In genomic region chr6:142008776-142009175, GRCh38 we compare ENCODE assay signal across 2 cellular contexts.
TF ChIP-seq lines count a peak whose summit lies in the region.

No MANE protein-coding gene starts in this region.

TF ChIP-seq in IMR-90, 13 proteins besides CTCF, POLR2A, EP300 and RAD21:
- TF ChIP-seq RCOR1 (IDR thresholded peaks at IDR 0.05; ENCODE audit: insufficient replicate concordance, low read length) = no peak
- no peak for TF ChIP-seq NFE2L2 (IDR thresholded peaks at IDR 0.05; ENCODE audit: low read depth, low read length)
- no peak for TF ChIP-seq FOS (IDR thresholded peaks at IDR 0.05; ENCODE audit: low read depth, low read length)
- TF ChIP-seq BHLHE40 (IDR thresholded peaks at IDR 0.05; ENCODE audit: low read depth, low read length) = no peak
- TF ChIP-seq CEBPB (IDR thresholded peaks at IDR 0.05; ENCODE audit: low read depth, low read length) = no peak
- TF ChIP-seq USF2 (IDR thresholded peaks at IDR 0.05; ENCODE audit: low read depth, low read length) = no peak
- TF ChIP-seq CHD1 (IDR thresholded peaks at IDR 0.05; ENCODE audit: low read depth, low read length) = no peak
- TF ChIP-seq MAZ (IDR thresholded peaks at IDR 0.05; ENCODE audit: borderline replicate concordance, low read depth, low read length) = no peak
- no peak for TF ChIP-seq MXI1 (IDR thresholded peaks at IDR 0.05; ENCODE audit: borderline replicate concordance, low read depth, low read length)
- TF ChIP-seq SMC3 (IDR thresholded peaks at IDR 0.05; ENCODE audit: low read depth, low read length) = no peak
- TF ChIP-seq ELK1 (IDR thresholded peaks at IDR 0.05; ENCODE audit: borderline replicate concordance, low read depth, low read length) = no peak
- TF ChIP-seq MAFK (IDR thresholded peaks at IDR 0.05; ENCODE audit: low read depth, low read length) = no peak
- no peak for TF ChIP-seq RFX5 (IDR thresholded peaks at IDR 0.05; ENCODE audit: low read depth, low read length)

TF ChIP-seq in K562, 482 proteins besides CTCF, POLR2A, EP300 and RAD21:
- TF ChIP-seq PCBP2 (IDR thresholded peaks at IDR 0.05; ENCODE audit: low read depth, low read length, poor library complexity, severe bottlenecking) = no peak
- no peak for TF ChIP-seq NCOA6 (IDR thresholded peaks at IDR 0.05)
- no peak for TF ChIP-seq E2F8 (IDR thresholded peaks at IDR 0.05; ENCODE audit: low read depth, partially characterized antibody)
- no peak for TF ChIP-seq SREBF1 (IDR thresholded peaks at IDR 0.05; ENCODE audit: borderline replicate concordance, low read depth, low read length)
- TF ChIP-seq RHOXF2B (CRISPR knock-in tag; conservative IDR thresholded peaks at IDR 0.05) = no peak
- TF ChIP-seq MTF1 (CRISPR knock-in tag; IDR thresholded peaks at IDR 0.05; ENCODE audit: borderline replicate concordance) = no peak
- TF ChIP-seq ZZZ3 (IDR thresholded peaks at IDR 0.05) = no peak
- no peak for TF ChIP-seq PHF20 (IDR thresholded peaks at IDR 0.05; ENCODE audit: partially characterized antibody)
- no peak for TF ChIP-seq ZNF407 (IDR thresholded peaks at IDR 0.05; ENCODE audit: low read depth)
- TF ChIP-seq NKRF (IDR thresholded peaks at IDR 0.05; ENCODE audit: borderline replicate concordance) = no peak
- no peak for TF ChIP-seq POLR2AphosphoS5 (IDR thresholded peaks at IDR 0.05; ENCODE audit: control insufficient read depth, insufficient read depth, low read depth, low read length)
TF ChIP-seq in K562: peak in this region for 0.
